In genomic region chr22:23218867-23219251, GRCh38 we compare ENCODE assay signal across 8 cellular contexts. TPM values are rescaled to one million over a fixed set of nuclear protein-coding genes. Genes with fewer than 3 reads are reported as not detected.
DNase-seq lines count a peak whose midpoint lies in the region; ATAC-seq and TF ChIP-seq lines count a peak whose summit lies in the region.

No MANE protein-coding gene starts in this region.

- no peaks in the 10 kb centered on the region for H3K27me3 Mint-ChIP-seq in activated CD4-positive, alpha-beta T cell treated with anti-CD3 and anti-CD28 coated beads, Interleukin-2, amount 10 ng/mL, durations not matched to agents 24 days and 14 days
- no peaks in the 10 kb centered on the region for H3K27me3 Mint-ChIP-seq in naive B cell

- intact Hi-C loops in activated CD4-positive, alpha-beta T cell treated with anti-CD3 and anti-CD28 coated beads, Interleukin-2, amount 10 ng/mL, durations not matched to agents 24 days and 14 days (cut with micrococcal nuclease) = loop anchor here (5.0 kb wide), 1 partner anchor 63 kb away; no protein-coding TSS in a partner anchor

- no peaks in the 10 kb centered on the region for H3K36me3 Mint-ChIP-seq in activated CD4-positive, alpha-beta T cell treated with anti-CD3 and anti-CD28 coated beads, Interleukin-2, amount 10 ng/mL, durations not matched to agents 24 days and 14 days (ENCODE audit: low read depth)
- H3K36me3 Mint-ChIP-seq in naive B cell = no peaks in the 10 kb centered on the region

- H3K4me3 Mint-ChIP-seq in activated CD4-positive, alpha-beta T cell treated with anti-CD3 and anti-CD28 coated beads, Interleukin-2, amount 10 ng/mL, durations not matched to agents 24 days and 14 days = peak overlapping the region; percentile 78
- peak overlapping the region; percentile 76 to 96 (median 92) for H3K4me3 Mint-ChIP-seq in naive B cell

- peak overlapping the region; percentile 13 to 78 for H3K27ac ChIP-seq in coronary artery

- TF ChIP-seq CTCF in coronary artery (IDR thresholded peaks at IDR 0.05) = no peak

- H3K4me3 ChIP-seq in coronary artery = peak overlapping the region; percentile 10

- peaks cover 87% of the 10 kb centered on the region for H3K4me1 Mint-ChIP-seq in activated CD4-positive, alpha-beta T cell treated with anti-CD3 and anti-CD28 coated beads, Interleukin-2, amount 10 ng/mL, durations not matched to agents 24 days and 14 days
- peaks cover 88 to 95% (median 92%) of the 10 kb centered on the region in 3 donors for H3K4me1 Mint-ChIP-seq in naive B cell

- ATAC-seq in naive B cell (ENCODE audit: low read depth in 2 of 2) (no peak), HG02759 (IDR thresholded peaks at IDR 0.05; ENCODE audit: unreplicated experiment) (no peak), HG03571 (IDR thresholded peaks at IDR 0.05; ENCODE audit: unreplicated experiment) (no peak)

- DNase-seq in activated CD4-positive, alpha-beta T cell treated with anti-CD3 and anti-CD28 coated beads, Interleukin-2, amount 10 ng/mL, durations not matched to agents 24 days and 14 days = peak; percentile 69
- DNase-seq in activated CD4-positive, alpha-beta T cell treated with anti-CD3 and anti-CD28 coated beads for 48 hours = no peak
- peak; percentile 30 for DNase-seq in NCI-H748 treated with DMSO at 0.1 percent for 48 hours (lab: John Stamatoyannopoulos, UW)
- DNase-seq in coronary artery (ENCODE audit: low spot score) = no peak
- DNase-seq in naive B cell = no peak
- no peak for DNase-seq in NK-92 (lab: John Stamatoyannopoulos, UW; ENCODE audit: unreplicated experiment)

- peak overlapping the region; percentile 85 for H3K27ac Mint-ChIP-seq in activated CD4-positive, alpha-beta T cell treated with anti-CD3 and anti-CD28 coated beads, Interleukin-2, amount 10 ng/mL, durations not matched to agents 24 days and 14 days
- H3K27ac Mint-ChIP-seq in naive B cell = peak overlapping the region in 5 of 6 donors; percentile 83 to 98 (median 95)

- H3K9me3 Mint-ChIP-seq in activated CD4-positive, alpha-beta T cell treated with anti-CD3 and anti-CD28 coated beads, Interleukin-2, amount 10 ng/mL, durations not matched to agents 24 days and 14 days = no peaks in the 10 kb centered on the region
- no peaks in the 10 kb centered on the region for H3K9me3 Mint-ChIP-seq in naive B cell

RNA-seq across cellular contexts. Expression of gene BCR, which starts 38.5 kb away (rescaled TPM):
- total RNA-seq in activated CD4-positive, alpha-beta T cell treated with anti-CD3 and anti-CD28 coated beads, Interleukin-2, amount 10 ng/mL, durations not matched to agents 24 days and 14 days = 45.1 and 47.4 TPM in 2 replicates
- polyA plus RNA-seq in naive B cell (ENCODE audit: low read depth in 6 of 6) = 10 to 100 TPM in 1 of 6 donors, 1 to 10 TPM in 4, not detected in 1; 2.6 to 12.1 (median 4.0) TPM

Comparison
In these comparisons a context has a peak if more than half of its experiments do, and no peak if none do; other contexts are left out.
1. DNase-seq: peak in activated CD4-positive, alpha-beta T cell treated with anti-CD3 and anti-CD28 coated beads, Interleukin-2, amount 10 ng/mL, durations not matched to agents 24 days and 14 days (single experiment) and NCI-H748 treated with DMSO at 0.1 percent for 48 hours (single experiment); none in activated CD4-positive, alpha-beta T cell treated with anti-CD3 and anti-CD28 coated beads for 48 hours (single experiment), coronary artery (single experiment), naive B cell (single experiment) and NK-92 (single experiment).